8 cellular contexts compared by ENCODE assay signal in genomic region chr10:7818295-7819125, GRCh38. TPM values are rescaled to one million over a fixed set of nuclear protein-coding genes. Genes with fewer than 3 reads are reported as not detected.
DNase-seq lines count a peak whose midpoint lies in the region; ATAC-seq, FAIRE-seq and TF ChIP-seq lines count a peak whose summit lies in the region.

Gene TAF3 (plus strand): TSS chr10:7818505. CDS start chr10:7818710, 205 bp downstream.

- peak; percentile 91 for TF ChIP-seq POLR2A in GM12892 (IDR thresholded peaks at IDR 0.05; ENCODE audit: low read depth, low read length)
- peak in 1 of 2 donors; percentile 46 for TF ChIP-seq POLR2A in tibial nerve (IDR thresholded peaks at IDR 0.05)

- TF ChIP-seq CTCF in parathyroid adenoma (IDR thresholded peaks at IDR 0.05) (no peak), tibial nerve (IDR thresholded peaks at IDR 0.05) (no peak)

- H3K9ac ChIP-seq in parathyroid adenoma = peak within 1 kb of the TSS; percentile 15

- peaks cover 7% of the 10 kb centered on the region for H3K4me1 ChIP-seq in parathyroid adenoma
- peaks cover 0 to 34% (median 7%) of the 10 kb centered on the region in 4 donors for H3K4me1 ChIP-seq in tibial nerve

- WGBS in tibial nerve, 2 donors = 1% methylated on average over 39 to 68 of the region's 77 CpGs

- peaks cover 23% of the 10 kb centered on the region for H3K79me2 ChIP-seq in parathyroid adenoma

- peak in 1 of 2 donors; percentile 93 for TF ChIP-seq EP300 in tibial nerve (IDR thresholded peaks at IDR 0.05)

- H3K4me3 ChIP-seq in parathyroid adenoma (ENCODE audit: low read depth, low read length) (peak within 1 kb of the TSS; percentile 91), tibial nerve (peak within 1 kb of the TSS; percentile 53 to 89 (median 80))

- H3K27me3 ChIP-seq in parathyroid adenoma (ENCODE audit: control insufficient read depth, insufficient read depth, low read length) (no peaks in the 10 kb centered on the region), tibial nerve (no peaks in the 10 kb centered on the region)

- H3K27ac ChIP-seq in parathyroid adenoma = peak within 1 kb of the TSS; percentile 58
- H3K27ac ChIP-seq in tibial nerve = peak within 1 kb of the TSS in 3 of 4 donors; percentile 60 to 84 (median 64)

- FAIRE-seq in GM12892 (lab: Jason Lieb, UNC) = peak; percentile 97

- peak; percentile 82 for ATAC-seq in HG02623 (IDR thresholded peaks at IDR 0.05; ENCODE audit: unreplicated experiment)

- peak; percentile 75 for DNase-seq in GM12892 (ENCODE audit: insufficient read length)
- DNase-seq in NCI-H1092 (lab: John Stamatoyannopoulos, UW) = peak; percentile 87
- DNase-seq in SW480 (ENCODE audit: low spot score) = peak; percentile 81
- peak; percentile 86 for DNase-seq in activated naive CD8-positive, alpha-beta T cell treated with anti-CD3 and anti-CD28 coated beads, Interleukin-2, amount 50 U/mL, for 16 hours (ENCODE audit: low read depth, low spot score)
- DNase-seq in cardiac septum (ENCODE audit: low spot score) = peak; percentile 96
- DNase-seq in tibial nerve (ENCODE audit: low spot score in 2 of 2) = peak; percentile 77 to 84

- intact Hi-C loops in cardiac septum (cut with DNase I) = loop anchor here (2.0 kb wide), 1 partner anchor 30 kb away; the partner anchor contains the start of gene ATP5F1C

- H3K36me3 ChIP-seq in parathyroid adenoma (ENCODE audit: control insufficient read depth, insufficient read depth, low read length) (no peaks in the 10 kb centered on the region), tibial nerve (peaks cover 0 to 18% (median 0%) of the 10 kb centered on the region in 3 donors)

- H2AFZ ChIP-seq in parathyroid adenoma = peak within 1 kb of the TSS; percentile 80

- H3K9me3 ChIP-seq in parathyroid adenoma (ENCODE audit: control insufficient read depth, low read length) (no peaks in the 10 kb centered on the region), tibial nerve (no peaks in the 10 kb centered on the region)

- H3K4me2 ChIP-seq in parathyroid adenoma (ENCODE audit: low read length) = peak within 1 kb of the TSS; percentile 87

RNA-seq across cellular contexts. Expression of gene TAF3, which starts in this region (rescaled TPM):
- 3.9 TPM for polyA plus RNA-seq in GM12892 (2012; ENCODE audit: missing spikeins)
- total RNA-seq in cardiac septum (12.4 TPM), tibial nerve (10 to 100 TPM; 11.7 to 12.6 (median 12.4) TPM)

Comparison
In these comparisons a context has a peak if more than half of its experiments do, and no peak if none do; other contexts are left out.
1. Peak in every context shown above with its lines: DNase-seq, ATAC-seq, H3K4me3 ChIP-seq and H3K27ac ChIP-seq.